Comparison of ENCODE assay signal across 1 cellular context in genomic region chr19:48512504-48513288, GRCh38.
TF ChIP-seq lines count a peak whose summit lies in the region.

No MANE protein-coding gene starts in this region.

TF ChIP-seq in GM23338, 12 proteins besides CTCF, POLR2A, EP300 and RAD21 (continued from another document):
- TF ChIP-seq ZNF462 (CRISPR knock-in tag; IDR thresholded peaks at IDR 0.05) = no peak
- no peak for TF ChIP-seq STAT1 (IDR thresholded peaks at IDR 0.05; ENCODE audit: unreplicated experiment)
- TF ChIP-seq JUNB (IDR thresholded peaks at IDR 0.05; ENCODE audit: unreplicated experiment) = no peak
- no peak for TF ChIP-seq NANOG (IDR thresholded peaks at IDR 0.05; ENCODE audit: borderline replicate concordance)
TF ChIP-seq in GM23338: peak in this region for 0.
